ENCODE assay signal across 11 cellular contexts in the genomic region with DNA sequence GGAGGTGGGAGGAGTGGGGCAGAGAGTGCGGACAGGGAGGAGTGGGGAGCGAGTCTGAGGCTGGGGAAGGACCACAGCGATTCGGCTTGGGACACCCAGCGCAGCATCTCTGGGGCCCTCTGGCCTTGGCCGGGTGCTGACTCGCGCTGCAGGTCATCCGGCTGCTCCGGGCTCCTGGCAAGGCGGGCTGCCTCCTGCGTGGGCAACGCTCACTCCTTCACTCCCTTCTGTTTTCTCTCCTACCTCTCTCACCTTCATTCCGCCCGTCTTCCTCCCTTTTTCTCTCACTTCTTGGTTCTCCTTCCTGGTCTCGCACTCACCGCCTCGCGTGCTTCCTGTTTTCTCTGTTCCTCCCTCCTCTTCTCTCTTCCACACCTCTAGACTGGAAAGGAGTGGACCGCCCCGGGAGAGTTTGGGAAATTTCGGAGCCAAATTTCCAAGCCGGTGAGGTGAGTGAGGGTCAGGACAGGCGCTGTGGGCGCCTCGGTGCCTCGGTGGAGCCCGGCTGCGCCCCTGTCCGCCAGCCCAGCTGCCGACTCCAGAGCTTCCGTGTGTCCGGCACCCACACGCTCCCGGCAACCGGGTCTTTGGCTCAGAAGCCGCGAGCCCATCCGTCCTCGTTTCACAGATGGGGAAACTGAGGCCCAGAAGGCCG.
DNase-seq lines count a peak whose midpoint lies in the region; ATAC-seq and TF ChIP-seq lines count a peak whose summit lies in the region.
"Had no signal": no experiment of that assay in that cellular context is flagged by ENCODE, and none has a peak within 500 bp of the region (broad histone marks: within the 10 kb centered on the region; RNA-seq: fewer than 3 reads in every experiment).

No MANE protein-coding gene starts in this region.

- H3K9ac ChIP-seq in MM.1S (ENCODE audit: low read length): no peak overlapping the region

- no peaks in the 10 kb centered on the region for H3K9me2 ChIP-seq in MM.1S (replicated peaks; ENCODE audit: insufficient read depth, low read length)

- 0 out of 2 replicates have a peak overlapping the region, but pooled peaks have one; percentile 10 for H3K4me3 ChIP-seq in MM.1S (ENCODE audit: low read length)
- H3K4me3 ChIP-seq in dorsolateral prefrontal cortex: peak overlapping the region in 23 of 59 donors; percentile 1 to 50 (median 31)
- H3K4me3 ChIP-seq: heart left ventricle had no signal

- TF ChIP-seq CTCF in MM.1S (IDR thresholded peaks at IDR 0.05; ENCODE audit: low read length): no peak
- no peak for TF ChIP-seq CTCF in nephron (IDR thresholded peaks at IDR 0.05; ENCODE audit: unreplicated experiment in 3 of 3)
- no peak for TF ChIP-seq CTCF in dorsolateral prefrontal cortex (IDR thresholded peaks at IDR 0.05 in 54 of 56, conservative IDR thresholded peaks at IDR 0.05 in 2 of 56; ENCODE audit: low read depth in 1 of 56, partially characterized antibody in 56 of 56)

- H3K36me3 Mint-ChIP-seq in activated T-helper 17 cell treated with anti-CD3 and anti-CD28 coated beads, Interleukin-2, amount 50 U/mL, for 72 hours (ENCODE audit: low read depth): no peaks in the 10 kb centered on the region
- no peaks in the 10 kb centered on the region for H3K36me3 Mint-ChIP-seq in nephron (ENCODE audit: low read depth)
- H3K36me3 Mint-ChIP-seq: CD14-positive monocyte had no signal

- H3K27ac ChIP-seq in MM.1S (ENCODE audit: low read length) (no peak overlapping the region), dorsolateral prefrontal cortex (peak overlapping the region in 3 of 59 donors; percentile 4 to 67 (median 36))

- peaks cover 16% of the 10 kb centered on the region for H3K4me1 Mint-ChIP-seq in activated T-helper 17 cell treated with anti-CD3 and anti-CD28 coated beads, Interleukin-2, amount 50 U/mL, for 72 hours
- H3K4me1 Mint-ChIP-seq in nephron: peaks cover 39% of the 10 kb centered on the region

- H3K9me3 ChIP-seq in MM.1S (replicated peaks; ENCODE audit: insufficient read depth, low read length): no peaks in the 10 kb centered on the region
- H3K9me3 ChIP-seq: heart left ventricle had no signal

- no peaks in the 10 kb centered on the region for H3K36me3 ChIP-seq in MM.1S (replicated peaks; ENCODE audit: insufficient read depth, low read length)
- H3K36me3 ChIP-seq: heart left ventricle had no signal

- H3K4me2 ChIP-seq in MM.1S (ENCODE audit: low read depth, low read length): peak overlapping the region; percentile 46; the same call in 1 of the 2 replicates

- no peaks in the 10 kb centered on the region for H4K20me1 ChIP-seq in MM.1S (ENCODE audit: insufficient read depth, low read length)

- H3K4me1 ChIP-seq in MM.1S (ENCODE audit: low read length): no peaks in the 10 kb centered on the region

- H3F3A ChIP-seq in MM.1S (ENCODE audit: insufficient read depth, low read length): no peaks in the 10 kb centered on the region

- H3K9me3 Mint-ChIP-seq in activated T-helper 17 cell treated with anti-CD3 and anti-CD28 coated beads, Interleukin-2, amount 50 U/mL, for 72 hours: no peaks in the 10 kb centered on the region
- H3K9me3 Mint-ChIP-seq in nephron: no peaks in the 10 kb centered on the region
- H3K9me3 Mint-ChIP-seq: stimulated activated naive CD8-positive, alpha-beta T cell treated with anti-CD3 and anti-CD28 coated beads, Interleukin-15, Interleukin-2, amounts not matched to agents 100 ng/mL and 50 ng/mL, for 24 hours had no signal

- peaks cover 8% of the 10 kb centered on the region for H3K27me3 Mint-ChIP-seq in activated T-helper 17 cell treated with anti-CD3 and anti-CD28 coated beads, Interleukin-2, amount 50 U/mL, for 72 hours
- H3K27me3 Mint-ChIP-seq in nephron (ENCODE audit: low read depth): peaks cover 39% of the 10 kb centered on the region

- H2AFZ ChIP-seq in MM.1S (ENCODE audit: low read length): peak overlapping the region; percentile 37

- ATAC-seq in activated T-helper 17 cell treated with anti-CD3 and anti-CD28 coated beads, Interleukin-2, amount 50 U/mL, for 72 hours (replicated peaks): peak; percentile 15

- intact Hi-C loops in dorsolateral prefrontal cortex (cut with DNase I): loop anchor here in 1 of 2 donors (2.0 kb wide), 2 partner anchors 94 to 104 kb away; no protein-coding TSS in a partner anchor

- DNase-seq in ELF-1 (ENCODE audit: low read depth, low spot score) (peak; percentile 44), MM.1S (no peak), dorsolateral prefrontal cortex (no peak), kidney glomerular epithelial cell (lab: John Stamatoyannopoulos, UW) (no peak), AG08395 (ENCODE audit: low spot score) (no peak)
- no peak for DNase-seq in activated CD4-positive, CD25-positive, alpha-beta regulatory T cell (lab: John Stamatoyannopoulos, UW)

- peaks cover 47% of the 10 kb centered on the region for H3K27me3 ChIP-seq in MM.1S (replicated peaks; ENCODE audit: insufficient read depth, low read length)
- H3K27me3 ChIP-seq in dorsolateral prefrontal cortex: no peaks in the 10 kb centered on the region

- no peak overlapping the region for H3K27ac Mint-ChIP-seq in activated T-helper 17 cell treated with anti-CD3 and anti-CD28 coated beads, Interleukin-2, amount 50 U/mL, for 72 hours
- no peak overlapping the region for H3K27ac Mint-ChIP-seq in nephron
- H3K27ac Mint-ChIP-seq: CD14-positive monocyte; stimulated activated naive CD8-positive, alpha-beta T cell treated with anti-CD3 and anti-CD28 coated beads, Interleukin-15, Interleukin-2, amounts not matched to agents 100 ng/mL and 50 ng/mL, for 24 hours had no signal

- H3K4me3 Mint-ChIP-seq in activated T-helper 17 cell treated with anti-CD3 and anti-CD28 coated beads, Interleukin-2, amount 50 U/mL, for 72 hours: no peak overlapping the region
- H3K4me3 Mint-ChIP-seq in nephron: peak overlapping the region in 2 of 3 experiments; percentile 5 to 21
- H3K4me3 Mint-ChIP-seq: stimulated activated naive CD8-positive, alpha-beta T cell treated with anti-CD3 and anti-CD28 coated beads, Interleukin-15, Interleukin-2, amounts not matched to agents 100 ng/mL and 50 ng/mL, for 24 hours had no signal

- no peaks in the 10 kb centered on the region for H3K79me2 ChIP-seq in MM.1S (ENCODE audit: low read length)
